ENCODE assay signal across 24 cellular contexts in the genomic region with DNA sequence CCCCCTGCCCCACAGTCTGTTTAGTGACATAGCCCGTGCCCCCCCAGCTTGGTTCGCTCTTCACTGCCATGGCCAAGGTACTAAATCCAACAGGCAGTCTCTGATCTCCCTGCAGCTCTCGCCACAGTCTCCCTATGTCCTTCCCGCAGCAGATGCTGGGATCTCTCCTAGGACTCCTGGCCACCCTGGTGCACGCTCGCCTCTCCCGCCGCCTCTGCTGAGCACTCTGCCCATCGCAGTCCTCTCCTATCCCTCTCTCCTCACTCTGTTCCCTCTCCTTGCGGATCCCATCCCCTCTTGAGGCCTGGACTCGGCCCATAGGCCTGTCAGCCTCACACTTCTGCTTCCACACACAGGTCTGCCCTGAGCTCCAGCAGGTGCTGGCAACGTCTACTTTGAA.
DNase-seq lines count a peak whose midpoint lies in the region; ATAC-seq and TF ChIP-seq lines count a peak whose summit lies in the region.
"Had no signal": no experiment of that assay in that cellular context is flagged by ENCODE, and none has a peak within 500 bp of the region (broad histone marks: within the 10 kb centered on the region; RNA-seq: fewer than 3 reads in every experiment).

No MANE protein-coding gene starts in this region.

- no peak overlapping the region for H2BK12ac ChIP-seq in mesenchymal stem cell (ENCODE audit: low read length in 2 of 2)

- H4K91ac ChIP-seq in mesenchymal stem cell (ENCODE audit: low read length), result no peak overlapping the region

- no peak overlapping the region for H3K18ac ChIP-seq in mesenchymal stem cell (ENCODE audit: low read depth in 1 of 2, low read length in 2 of 2)

- no peak overlapping the region for H3K4me2 ChIP-seq in mesenchymal stem cell (ENCODE audit: low read length, poor library complexity, severe bottlenecking)
- H3K4me2 ChIP-seq: A549; BLaER1 treated with 17β-estradiol and CSF1 and Interleukin-3, amounts not matched to agents 10 nM and 100 nM had no signal

- H2AFZ ChIP-seq in mesenchymal stem cell (ENCODE audit: low read depth, low read length), result no peak overlapping the region

- H3K27me3 Mint-ChIP-seq in endothelial cell (ENCODE audit: unreplicated experiment), result peaks cover 11% of the 10 kb centered on the region
- H3K27me3 Mint-ChIP-seq: B cell had no signal

- H3K36me3 Mint-ChIP-seq in endothelial cell (ENCODE audit: low read depth, unreplicated experiment), result peaks cover 17% of the 10 kb centered on the region
- H3K36me3 Mint-ChIP-seq in stimulated activated effector memory CD8-positive, alpha-beta T cell treated with anti-CD3 and anti-CD28 coated beads, Interleukin-12 subunit alpha, Interleukin-12 subunit beta, amount 100 ng/mL, for 72 hours, result no peaks in the 10 kb centered on the region
- H3K36me3 Mint-ChIP-seq: CD8-positive, alpha-beta T cell had no signal

- H2BK120ac ChIP-seq in mesenchymal stem cell (ENCODE audit: low read depth, low read length), result no peak overlapping the region

- no peak overlapping the region for H2AK5ac ChIP-seq in mesenchymal stem cell (ENCODE audit: low read length, severe bottlenecking)

- peak overlapping the region; percentile 34 for H3K4me3 Mint-ChIP-seq in endothelial cell (ENCODE audit: unreplicated experiment)
- H3K4me3 Mint-ChIP-seq in stimulated activated effector memory CD8-positive, alpha-beta T cell treated with anti-CD3 and anti-CD28 coated beads, Interleukin-12 subunit alpha, Interleukin-12 subunit beta, amount 100 ng/mL, for 72 hours, result no peak overlapping the region
- H3K4me3 Mint-ChIP-seq: B cell; CD4-positive, alpha-beta T cell; CD8-positive, alpha-beta T cell had no signal

- H3K4me3 ChIP-seq in right atrium auricular region (no peak overlapping the region), left ventricle myocardium inferior (no peak overlapping the region), mesenchymal stem cell (ENCODE audit: insufficient read depth in 1 of 2, low read depth in 1 of 2, low read length in 2 of 2) (no peak overlapping the region)
- H3K4me3 ChIP-seq: A549; BLaER1 treated with 17β-estradiol and CSF1 and Interleukin-3, amounts not matched to agents 10 nM and 100 nM; GM12878 had no signal

- H3K4me1 Mint-ChIP-seq in endothelial cell (ENCODE audit: unreplicated experiment), result no peaks in the 10 kb centered on the region
- H3K4me1 Mint-ChIP-seq in stimulated activated effector memory CD8-positive, alpha-beta T cell treated with anti-CD3 and anti-CD28 coated beads, Interleukin-12 subunit alpha, Interleukin-12 subunit beta, amount 100 ng/mL, for 72 hours, result no peaks in the 10 kb centered on the region
- H3K4me1 Mint-ChIP-seq: B cell had no signal

- no peak overlapping the region for H3K4ac ChIP-seq in mesenchymal stem cell (ENCODE audit: low read depth in 1 of 2, low read length in 2 of 2)

- no peaks in the 10 kb centered on the region for H3K4me1 ChIP-seq in right atrium auricular region
- H3K4me1 ChIP-seq in left ventricle myocardium inferior, result no peaks in the 10 kb centered on the region
- no peaks in the 10 kb centered on the region for H3K4me1 ChIP-seq in mesenchymal stem cell (ENCODE audit: control insufficient read depth, insufficient read depth, low read depth, low read length)
- H3K4me1 ChIP-seq: A549, Caco-2 had no signal

- no peak overlapping the region for H3K14ac ChIP-seq in mesenchymal stem cell (ENCODE audit: low read length in 2 of 2)

- DNase-seq in right atrium auricular region (ENCODE audit: low spot score) (peak; percentile 23), left ventricle myocardium inferior (no peak), endothelial cell (ENCODE audit: low spot score) (no peak), kidney glomerular epithelial cell (lab: John Stamatoyannopoulos, UW) (no peak), mesenchymal stem cell (no peak)
- no peak for DNase-seq in stimulated activated effector memory CD8-positive, alpha-beta T cell treated with anti-CD3 and anti-CD28 coated beads, Interleukin-12 subunit alpha, Interleukin-12 subunit beta, amount 100 ng/mL, for 72 hours (ENCODE audit: low spot score in 2 of 2)
- DNase-seq: AML-193; Caco-2; Calu3; CD4-positive, alpha-beta T cell; CD8-positive, alpha-beta T cell; DMS 273 treated with DMSO at 0.1 percent for 48 hours; DMS153; DMS53; DMS79; DND-41; EL; GDM1 had no signal

- no peak overlapping the region for H3K9ac ChIP-seq in mesenchymal stem cell (ENCODE audit: low read length)
- H3K9ac ChIP-seq: BLaER1 treated with 17β-estradiol and CSF1 and Interleukin-3, amounts not matched to agents 10 nM and 100 nM had no signal

- intact Hi-C loops in left ventricle myocardium inferior (cut with micrococcal nuclease), result no loop called here

- H3K27me3 ChIP-seq in right atrium auricular region, result no peaks in the 10 kb centered on the region
- H3K27me3 ChIP-seq in left ventricle myocardium inferior (ENCODE audit: low read depth), result peaks cover 80% of the 10 kb centered on the region
- peaks cover 0 to 15% of the 10 kb centered on the region in 2 experiments for H3K27me3 ChIP-seq in mesenchymal stem cell (ENCODE audit: control insufficient read depth in 1 of 2, insufficient read depth in 1 of 2, low read length in 2 of 2)

- H3K36me3 ChIP-seq in right atrium auricular region, result no peaks in the 10 kb centered on the region
- H3K36me3 ChIP-seq in left ventricle myocardium inferior, result no peaks in the 10 kb centered on the region
- H3K36me3 ChIP-seq in mesenchymal stem cell (ENCODE audit: control insufficient read depth in 1 of 2, insufficient read depth in 2 of 2, low read depth in 1 of 2, low read length in 2 of 2), result no peaks in the 10 kb centered on the region
- H3K36me3 ChIP-seq: BLaER1 treated with 17β-estradiol and CSF1 and Interleukin-3, amounts not matched to agents 10 nM and 100 nM had no signal

- peak; percentile 31 for ATAC-seq in stimulated activated effector memory CD8-positive, alpha-beta T cell treated with anti-CD3 and anti-CD28 coated beads, Interleukin-12 subunit alpha, Interleukin-12 subunit beta, amount 100 ng/mL, for 72 hours
- ATAC-seq: A549; CD8-positive, alpha-beta T cell; GM12878 had no signal

- H3K27ac Mint-ChIP-seq in endothelial cell (ENCODE audit: unreplicated experiment), result peak overlapping the region; percentile 8
- no peak overlapping the region for H3K27ac Mint-ChIP-seq in stimulated activated effector memory CD8-positive, alpha-beta T cell treated with anti-CD3 and anti-CD28 coated beads, Interleukin-12 subunit alpha, Interleukin-12 subunit beta, amount 100 ng/mL, for 72 hours
- H3K27ac Mint-ChIP-seq: B cell; CD4-positive, alpha-beta T cell; CD8-positive, alpha-beta T cell had no signal

- H3K79me1 ChIP-seq in mesenchymal stem cell (replicated peaks; ENCODE audit: low read length, poor library complexity, severe bottlenecking), result no peaks in the 10 kb centered on the region

- no peak for TF ChIP-seq CTCF in right atrium auricular region (IDR thresholded peaks at IDR 0.05)
- TF ChIP-seq CTCF in left ventricle myocardium inferior (IDR thresholded peaks at IDR 0.05; ENCODE audit: borderline replicate concordance), result no peak
- no peak for TF ChIP-seq CTCF in endothelial cell (IDR thresholded peaks at IDR 0.05; ENCODE audit: unreplicated experiment)

- no peak overlapping the region for H2BK5ac ChIP-seq in mesenchymal stem cell (ENCODE audit: low read depth, low read length, poor library complexity, severe bottlenecking)

- no peak overlapping the region for H3K27ac ChIP-seq in right atrium auricular region
- no peak overlapping the region for H3K27ac ChIP-seq in left ventricle myocardium inferior (replicated peaks)
- no peak overlapping the region for H3K27ac ChIP-seq in mesenchymal stem cell (ENCODE audit: low read length, poor library complexity, severe bottlenecking)
- H3K27ac ChIP-seq: 22Rv1; A549; BLaER1 treated with 17β-estradiol and CSF1 and Interleukin-3, amounts not matched to agents 10 nM and 100 nM; C4-2B had no signal

- peaks cover 31% of the 10 kb centered on the region for H3K9me3 Mint-ChIP-seq in endothelial cell (ENCODE audit: unreplicated experiment)
- no peaks in the 10 kb centered on the region for H3K9me3 Mint-ChIP-seq in stimulated activated effector memory CD8-positive, alpha-beta T cell treated with anti-CD3 and anti-CD28 coated beads, Interleukin-12 subunit alpha, Interleukin-12 subunit beta, amount 100 ng/mL, for 72 hours
- H3K9me3 Mint-ChIP-seq: CD4-positive, alpha-beta T cell; CD8-positive, alpha-beta T cell had no signal

- H2BK15ac ChIP-seq in mesenchymal stem cell (ENCODE audit: low read depth, poor library complexity, severe bottlenecking), result no peak overlapping the region

- no peak overlapping the region for H3K23ac ChIP-seq in mesenchymal stem cell (ENCODE audit: low read length in 2 of 2)

- no peak overlapping the region for H4K8ac ChIP-seq in mesenchymal stem cell (ENCODE audit: low read length)

- H3K9me3 ChIP-seq in right atrium auricular region (peaks cover 0 to 4% of the 10 kb centered on the region in 2 donors), left ventricle myocardium inferior (replicated peaks) (peaks cover 2% of the 10 kb centered on the region), mesenchymal stem cell (ENCODE audit: control insufficient read depth, low read length) (peaks cover 8% of the 10 kb centered on the region)
- H3K9me3 ChIP-seq: A549, Caco-2 had no signal

- WGBS in mesenchymal stem cell, result 76% methylated on average over 12 of the region's 12 CpGs
